In genomic region chr2:157784169-157784822, GRCh38 we compare ENCODE assay signal across 8 cellular contexts.
DNase-seq lines count a peak whose midpoint lies in the region; ATAC-seq and TF ChIP-seq lines count a peak whose summit lies in the region.

No MANE protein-coding gene starts in this region.

- no peaks in the 10 kb centered on the region for H3K27me3 ChIP-seq in ACC112 (ENCODE audit: insufficient read depth, low read length)
- H3K27me3 ChIP-seq in lung (ENCODE audit: control insufficient read depth, insufficient read depth) = no peaks in the 10 kb centered on the region

- H3K9me3 Mint-ChIP-seq in activated CD8-positive, alpha-beta memory T cell treated with anti-CD3 and anti-CD28 coated beads, Interleukin-2, amount 10 ng/mL, durations not matched to agents 7 days and 5 days (ENCODE audit: low read depth) = no peaks in the 10 kb centered on the region

- H3K79me2 ChIP-seq in ACC112 (ENCODE audit: control insufficient read depth, insufficient read depth, low read length, unreplicated experiment) = peaks cover 4% of the 10 kb centered on the region

- no peaks in the 10 kb centered on the region for H3K9me3 ChIP-seq in lung (ENCODE audit: control insufficient read depth in 2 of 2, insufficient read depth in 1 of 2, low read length in 1 of 2)

- no peaks in the 10 kb centered on the region for H3K27me3 Mint-ChIP-seq in activated CD8-positive, alpha-beta memory T cell treated with anti-CD3 and anti-CD28 coated beads, Interleukin-2, amount 10 ng/mL, durations not matched to agents 7 days and 5 days

- peaks cover 3% of the 10 kb centered on the region for H3K36me3 Mint-ChIP-seq in activated CD8-positive, alpha-beta memory T cell treated with anti-CD3 and anti-CD28 coated beads, Interleukin-2, amount 10 ng/mL, durations not matched to agents 7 days and 5 days

- CTCF ChIA-PET in activated CD8-positive, alpha-beta memory T cell treated with anti-CD3 and anti-CD28 coated beads, Interleukin-2, amount 10 ng/mL, durations not matched to agents 7 days and 5 days (lab: Charles Lee) = no interaction called here

- H3K4me3 Mint-ChIP-seq in activated CD8-positive, alpha-beta memory T cell treated with anti-CD3 and anti-CD28 coated beads, Interleukin-2, amount 10 ng/mL, durations not matched to agents 7 days and 5 days = no peak overlapping the region

- H3K4me3 ChIP-seq in ACC112 (ENCODE audit: low read depth, low read length) (0 out of 2 replicates have a peak overlapping the region, but pooled peaks have one; percentile 16), cardiac fibroblast (replicated peaks in 1 of 2; ENCODE audit: low read depth in 2 of 2, low read length in 2 of 2) (no peak overlapping the region), lung (no peak overlapping the region)

- 54 to 79% methylated on average over 11 of the region's 11 CpGs for WGBS in lung, 2 donors

- no peak for TF ChIP-seq CTCF in cardiac fibroblast (IDR thresholded peaks at IDR 0.05; ENCODE audit: low read depth, low read length)
- TF ChIP-seq CTCF in lung (IDR thresholded peaks at IDR 0.05; ENCODE audit: control extremely low read depth, extremely low read depth) = no peak

- peaks cover 24% of the 10 kb centered on the region for H3K4me1 Mint-ChIP-seq in activated CD8-positive, alpha-beta memory T cell treated with anti-CD3 and anti-CD28 coated beads, Interleukin-2, amount 10 ng/mL, durations not matched to agents 7 days and 5 days

- H3K36me3 ChIP-seq in ACC112 (ENCODE audit: insufficient read depth, low read length) = no peaks in the 10 kb centered on the region; the same call in 1 of the 2 replicates
- peaks cover 0 to 2% of the 10 kb centered on the region in 2 donors for H3K36me3 ChIP-seq in lung (ENCODE audit: control insufficient read depth in 2 of 2, insufficient read depth in 2 of 2, low read length in 2 of 2)

- H3K27ac ChIP-seq in ACC112 (ENCODE audit: low read depth, low read length) (peak overlapping the region; percentile 51; the same call in 1 of the 2 replicates), lung (ENCODE audit: low read depth in 1 of 2, low read length in 1 of 2) (peak overlapping the region in 1 of 2 donors; percentile 81)

- peak; percentile 56 for ATAC-seq in lung (ENCODE audit: insufficient read depth, low FRiP score)
- no peak for ATAC-seq in activated CD8-positive, alpha-beta memory T cell treated with anti-CD3 and anti-CD28 coated beads, Interleukin-2, amount 10 ng/mL, durations not matched to agents 7 days and 5 days
- ATAC-seq in GM21367 (IDR thresholded peaks at IDR 0.05; ENCODE audit: unreplicated experiment) = no peak

- no peak overlapping the region for H2AFZ ChIP-seq in ACC112 (ENCODE audit: low read length, unreplicated experiment)

- peak; percentile 64 for DNase-seq in LoVo (ENCODE audit: low spot score)
- peak; percentile 44 to 52 for DNase-seq in cardiac fibroblast (ENCODE audit: low read depth in 2 of 2)
- DNase-seq in lung (ENCODE audit: low spot score) = peak; percentile 38
- no peak for DNase-seq in activated CD8-positive, alpha-beta memory T cell treated with anti-CD3 and anti-CD28 coated beads, Interleukin-2, amount 10 ng/mL, durations not matched to agents 7 days and 5 days
- no peak for DNase-seq in retina
- DNase-seq in NCI-H1105 treated with DMSO at 0.1 percent for 48 hours (lab: John Stamatoyannopoulos, UW) = no peak

- H3K4me1 ChIP-seq in ACC112 (ENCODE audit: control insufficient read depth, insufficient read depth, low read length, unreplicated experiment) = peaks cover 24% of the 10 kb centered on the region
- H3K4me1 ChIP-seq in lung (ENCODE audit: control insufficient read depth in 2 of 2, insufficient read depth in 2 of 2, low read length in 2 of 2) = peaks cover 7 to 51% of the 10 kb centered on the region in 2 donors

- H3K27ac Mint-ChIP-seq in activated CD8-positive, alpha-beta memory T cell treated with anti-CD3 and anti-CD28 coated beads, Interleukin-2, amount 10 ng/mL, durations not matched to agents 7 days and 5 days = no peak overlapping the region

Comparison
In these comparisons a context has a peak if more than half of its experiments do, and no peak if none do; other contexts are left out.
1. DNase-seq: peak in LoVo (single experiment), cardiac fibroblast (2 of 2) and lung (single experiment); none in activated CD8-positive, alpha-beta memory T cell treated with anti-CD3 and anti-CD28 coated beads, Interleukin-2, amount 10 ng/mL, durations not matched to agents 7 days and 5 days (single experiment), retina (single experiment) and NCI-H1105 treated with DMSO at 0.1 percent for 48 hours (single experiment).